ENCODE assay signal across 20 cellular contexts in genomic region chr3:182244222-182244971, GRCh38.
DNase-seq lines count a peak whose midpoint lies in the region; ATAC-seq and TF ChIP-seq lines count a peak whose summit lies in the region.
"Had no signal": no experiment of that assay in that cellular context is flagged by ENCODE, and none has a peak within 500 bp of the region (broad histone marks: within the 10 kb centered on the region; RNA-seq: fewer than 3 reads in every experiment).

No MANE protein-coding gene starts in this region.

- H3K36me3 Mint-ChIP-seq in GM23338 (ENCODE audit: low read depth), result 0 out of 3 replicates have a peak, but pooled peaks cover 3% of the 10 kb centered on the region
- H3K36me3 Mint-ChIP-seq: activated CD4-positive, alpha-beta memory T cell treated with anti-CD3 and anti-CD28 coated beads for 36 hours; naive B cell had no signal

- DNase-seq in GM23338 (ENCODE audit: low spot score) (peak; percentile 20), ecto neural progenitor cell (ENCODE audit: low spot score) (peak; percentile 59), left lobe of liver (ENCODE audit: low spot score) (peak; percentile 64), putamen (ENCODE audit: low spot score) (peak; percentile 66), A673 (ENCODE audit: low spot score) (no peak), NCI-H1436 (lab: John Stamatoyannopoulos, UW) (no peak)
- no peak for DNase-seq in activated CD8-positive, alpha-beta memory T cell treated with anti-CD3 and anti-CD28 coated beads, Interleukin-2, amount 50 U/mL, for 4 hours
- DNase-seq: activated B cell treated with CpG ODN at 0.5 μM for 24 hours; activated CD4-positive, alpha-beta memory T cell treated with anti-CD3 and anti-CD28 coated beads for 36 hours; activated gamma-delta T cell treated with Interleukin-2 at 50 U/mL for 16 hours; heart left ventricle; KBM-7; naive B cell; NCI-H1694; NCI-H2171 treated with DMSO at 0.1 percent for 48 hours; NCI-H526 treated with DMSO at 0.1 percent for 48 hours; uterus had no signal

- H3K4me3 Mint-ChIP-seq in GM23338, result no peak overlapping the region
- H3K4me3 Mint-ChIP-seq: activated B cell treated with CpG ODN at 0.5 μM for 24 hours; activated CD4-positive, alpha-beta memory T cell treated with anti-CD3 and anti-CD28 coated beads for 36 hours; naive B cell had no signal

- H4K20me1 ChIP-seq in GM23338 (replicated peaks; ENCODE audit: insufficient read depth), result no peaks in the 10 kb centered on the region

- no TSS peak for BruUV-seq in A673 (replicated peaks; lab: Mats Ljungman, UMichigan)

- H2AFZ ChIP-seq in GM23338, result peak overlapping the region; percentile 56

- peaks cover 10% of the 10 kb centered on the region for H3K4me1 Mint-ChIP-seq in GM23338
- H3K4me1 Mint-ChIP-seq: activated B cell treated with CpG ODN at 0.5 μM for 24 hours, naive B cell had no signal

- no peak overlapping the region; the same call in 1 of the 2 replicates for H3K27ac Mint-ChIP-seq in GM23338
- H3K27ac Mint-ChIP-seq: activated B cell treated with CpG ODN at 0.5 μM for 24 hours; activated CD4-positive, alpha-beta memory T cell treated with anti-CD3 and anti-CD28 coated beads for 36 hours; naive B cell had no signal

- ATAC-seq in GM23338 (peak; percentile 53), left lobe of liver (peak; percentile 95), HG02973 (IDR thresholded peaks at IDR 0.05; ENCODE audit: unreplicated experiment) (no peak)
- ATAC-seq: heart left ventricle, SK-N-SH treated with all-trans-retinoic acid at 6 μM for 48 hours had no signal

- H3K27ac ChIP-seq in GM23338 (ENCODE audit: low read depth) (no peak overlapping the region), A673 (ENCODE audit: low read depth, low read length, poor library complexity, severe bottlenecking) (no peak overlapping the region)
- H3K27ac ChIP-seq: heart left ventricle, uterus had no signal

- intact Hi-C loops in A673 (cut with micrococcal nuclease; ENCODE audit: unreplicated experiment), result no loop called here

- no peaks in the 10 kb centered on the region for H3K9me3 Mint-ChIP-seq in GM23338
- H3K9me3 Mint-ChIP-seq: activated B cell treated with CpG ODN at 0.5 μM for 24 hours had no signal

- H3K9me3 ChIP-seq in A673 (ENCODE audit: low read depth, low read length, poor library complexity, severe bottlenecking), result no peaks in the 10 kb centered on the region
- H3K9me3 ChIP-seq: HAP-1, heart left ventricle, uterus had no signal

- CTCF ChIA-PET in A673 (lab: Charles Lee), result no interaction called here

- peaks cover 4% of the 10 kb centered on the region for H3K27me3 Mint-ChIP-seq in GM23338 (ENCODE audit: insufficient read depth, low read depth, poor library complexity)
- H3K27me3 Mint-ChIP-seq: activated CD4-positive, alpha-beta memory T cell treated with anti-CD3 and anti-CD28 coated beads for 36 hours had no signal

- H3K9me2 ChIP-seq in GM23338 (ENCODE audit: insufficient read depth), result 0 out of 2 replicates have a peak, but pooled peaks cover 14% of the 10 kb centered on the region

- no peaks in the 10 kb centered on the region for H3K36me3 ChIP-seq in GM23338 (ENCODE audit: insufficient read depth)
- no peaks in the 10 kb centered on the region for H3K36me3 ChIP-seq in A673 (ENCODE audit: insufficient read depth, low read length, poor library complexity, severe bottlenecking)
- H3K36me3 ChIP-seq: HAP-1, heart left ventricle, uterus had no signal

- no peak overlapping the region for H3K4me3 ChIP-seq in GM23338
- H3K4me3 ChIP-seq in A673 (ENCODE audit: low read depth, low read length, poor library complexity, severe bottlenecking), result no peak overlapping the region
- H3K4me3 ChIP-seq: HAP-1, heart left ventricle, uterus had no signal

- no peaks in the 10 kb centered on the region for H3K79me2 ChIP-seq in GM23338 (replicated peaks; ENCODE audit: insufficient read depth)

- POLR2A ChIA-PET in A673 (lab: Charles Lee; ENCODE audit: low non-redundant PET), result no interaction called here

- no peak for TF ChIP-seq CTCF in GM23338 (conservative IDR thresholded peaks at IDR 0.05; ENCODE audit: low read depth in 2 of 2)
- TF ChIP-seq CTCF in A673 (conservative IDR thresholded peaks at IDR 0.05; ENCODE audit: low read depth, low read length), result no peak

- 0 out of 2 replicates have a peak, but pooled peaks cover 3% of the 10 kb centered on the region for H3F3A ChIP-seq in GM23338 (replicated peaks; ENCODE audit: low read depth)

- H3K4me1 ChIP-seq in GM23338 (ENCODE audit: insufficient read depth) (peaks cover 18% of the 10 kb centered on the region), A673 (ENCODE audit: insufficient read depth, low read length, poor library complexity, severe bottlenecking) (no peaks in the 10 kb centered on the region)

- no peak overlapping the region for H3K4me2 ChIP-seq in GM23338

- H3K27me3 ChIP-seq in GM23338 (ENCODE audit: insufficient read depth) (no peaks in the 10 kb centered on the region), A673 (replicated peaks; ENCODE audit: insufficient read depth, low read depth, low read length, poor library complexity) (no peaks in the 10 kb centered on the region)
- H3K27me3 ChIP-seq: heart left ventricle, uterus had no signal

TF ChIP-seq in GM23338, 12 proteins besides CTCF, POLR2A, EP300 and RAD21 (continues in another document):
- TF ChIP-seq JUNB (IDR thresholded peaks at IDR 0.05; ENCODE audit: unreplicated experiment) (no peak), ZNF114 (CRISPR knock-in tag; IDR thresholded peaks at IDR 0.05) (no peak), NANOG (IDR thresholded peaks at IDR 0.05; ENCODE audit: borderline replicate concordance) (no peak), EZH2phosphoT487 (IDR thresholded peaks at IDR 0.05; ENCODE audit: unreplicated experiment) (no peak), ZNF331 (CRISPR knock-in tag; IDR thresholded peaks at IDR 0.05; ENCODE audit: low read depth) (no peak), ZNF462 (CRISPR knock-in tag; IDR thresholded peaks at IDR 0.05) (no peak)
- TF ChIP-seq, protein P1, sequence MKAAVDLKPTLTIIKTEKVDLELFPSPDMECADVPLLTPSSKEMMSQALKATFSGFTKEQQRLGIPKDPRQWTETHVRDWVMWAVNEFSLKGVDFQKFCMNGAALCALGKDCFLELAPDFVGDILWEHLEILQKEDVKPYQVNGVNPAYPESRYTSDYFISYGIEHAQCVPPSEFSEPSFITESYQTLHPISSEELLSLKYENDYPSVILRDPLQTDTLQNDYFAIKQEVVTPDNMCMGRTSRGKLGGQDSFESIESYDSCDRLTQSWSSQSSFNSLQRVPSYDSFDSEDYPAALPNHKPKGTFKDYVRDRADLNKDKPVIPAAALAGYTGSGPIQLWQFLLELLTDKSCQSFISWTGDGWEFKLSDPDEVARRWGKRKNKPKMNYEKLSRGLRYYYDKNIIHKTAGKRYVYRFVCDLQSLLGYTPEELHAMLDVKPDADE (IDR thresholded peaks at IDR 0.05), result no peak

Comparison
In these comparisons a context has a peak if more than half of its experiments do, and no peak if none do; other contexts are left out.
1. DNase-seq: peak in GM23338 (single experiment), ecto neural progenitor cell (single experiment), left lobe of liver (single experiment) and putamen (single experiment); none in A673 (single experiment), activated CD8-positive, alpha-beta memory T cell treated with anti-CD3 and anti-CD28 coated beads, Interleukin-2, amount 50 U/mL, for 4 hours (single experiment) and NCI-H1436 (single experiment).